ENCODE assay signal across 12 cellular contexts in the genomic region with DNA sequence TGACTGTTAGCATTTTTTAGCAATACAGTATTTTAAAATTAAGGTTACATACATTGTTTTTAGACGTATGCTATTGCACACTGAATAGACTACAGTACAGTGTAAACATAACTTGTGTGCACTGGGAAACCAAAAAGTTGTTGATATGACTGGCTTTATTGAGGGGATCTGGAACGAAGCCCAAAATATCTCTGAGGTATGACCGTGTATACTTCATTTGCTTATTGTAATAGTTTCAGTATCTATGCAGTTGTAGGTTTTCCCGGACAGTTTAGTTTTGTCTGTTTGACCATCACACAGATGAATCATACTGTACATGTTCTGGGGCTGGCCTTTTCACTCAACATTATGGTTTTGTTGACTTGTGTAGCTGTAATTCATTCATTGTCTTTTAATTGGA. TPM values are rescaled to one million over a fixed set of nuclear protein-coding genes. Genes with fewer than 3 reads are reported as not detected.
DNase-seq lines count a peak whose midpoint lies in the region; ATAC-seq and TF ChIP-seq lines count a peak whose summit lies in the region.
"Had no signal": no experiment of that assay in that cellular context is flagged by ENCODE, and none has a peak within 500 bp of the region (broad histone marks: within the 10 kb centered on the region; RNA-seq: fewer than 3 reads in every experiment).

No MANE protein-coding gene starts in this region.

- no peak for TF ChIP-seq EP300 in suprapubic skin (IDR thresholded peaks at IDR 0.05)

- intact Hi-C loops in uterus (cut with DNase I; ENCODE audit: low total_unique reads), result no loop called here

- H3K27me3 ChIP-seq in uterus (no peaks in the 10 kb centered on the region), suprapubic skin (no peaks in the 10 kb centered on the region)
- H3K27me3 ChIP-seq: body of pancreas, right atrium auricular region had no signal

- H3K27ac ChIP-seq in SK-N-MC (peak overlapping the region; percentile 60; the same call in 1 of the 2 replicates), uterus (peak overlapping the region; percentile 29 to 96), suprapubic skin (no peak overlapping the region)
- H3K27ac ChIP-seq: body of pancreas, right atrium auricular region had no signal

- ATAC-seq in activated naive CD4-positive, alpha-beta T cell treated with anti-CD3 and anti-CD28 coated beads, Interleukin-2, amount 50 U/mL, for 72 hours, result peak; percentile 55 to 80
- peak; percentile 85 for ATAC-seq in HG02981 (IDR thresholded peaks at IDR 0.05; ENCODE audit: unreplicated experiment)
- ATAC-seq: body of pancreas had no signal

- H3K4me3 ChIP-seq in SK-N-MC (no peak overlapping the region), uterus (no peak overlapping the region), suprapubic skin (no peak overlapping the region)
- H3K4me3 ChIP-seq: body of pancreas, right atrium auricular region had no signal

- no peaks in the 10 kb centered on the region for H3K9me3 Mint-ChIP-seq in activated naive CD4-positive, alpha-beta T cell treated with anti-CD3 and anti-CD28 coated beads, Interleukin-2, amount 50 U/mL, for 72 hours

- H3K4me1 ChIP-seq in uterus (no peaks in the 10 kb centered on the region), suprapubic skin (peaks cover 6% of the 10 kb centered on the region)
- H3K4me1 ChIP-seq: body of pancreas, right atrium auricular region had no signal

- no peaks in the 10 kb centered on the region for H3K36me3 ChIP-seq in SK-N-MC (ENCODE audit: insufficient read depth, low read length)
- no peaks in the 10 kb centered on the region for H3K36me3 ChIP-seq in uterus
- H3K36me3 ChIP-seq in suprapubic skin, result no peaks in the 10 kb centered on the region
- H3K36me3 ChIP-seq: right atrium auricular region had no signal

- H3K27ac Mint-ChIP-seq in activated naive CD4-positive, alpha-beta T cell treated with anti-CD3 and anti-CD28 coated beads, Interleukin-2, amount 50 U/mL, for 72 hours, result no peak overlapping the region
- H3K27ac Mint-ChIP-seq: B cell had no signal

- H3K9me3 ChIP-seq in SK-N-MC (ENCODE audit: low read depth, low read length), result no peaks in the 10 kb centered on the region
- no peaks in the 10 kb centered on the region for H3K9me3 ChIP-seq in uterus
- H3K9me3 ChIP-seq in suprapubic skin, result no peaks in the 10 kb centered on the region
- H3K9me3 ChIP-seq: body of pancreas, right atrium auricular region had no signal

- DNase-seq in activated naive CD4-positive, alpha-beta T cell treated with anti-CD3 and anti-CD28 coated beads, Interleukin-2, amount 50 U/mL, for 72 hours (ENCODE audit: low spot score in 2 of 2), result no peak
- no peak for DNase-seq in activated naive CD4-positive, alpha-beta T cell treated with Interleukin-2 at 50 U/mL for 16 hours
- no peak for DNase-seq in SK-N-MC (ENCODE audit: low read depth, low spot score)
- no peak for DNase-seq in uterus
- no peak for DNase-seq in suprapubic skin (ENCODE audit: low spot score in 2 of 2)
- DNase-seq in NCI-H1092 treated with DMSO at 0.1 percent for 48 hours (lab: John Stamatoyannopoulos, UW), result no peak
- DNase-seq in activated gamma-delta T cell (lab: John Stamatoyannopoulos, UW), result no peak
- DNase-seq: body of pancreas, NCI-H1436 treated with DMSO at 0.1 percent for 48 hours had no signal

- no peak for TF ChIP-seq POLR2A in uterus (IDR thresholded peaks at IDR 0.05)
- TF ChIP-seq POLR2A in suprapubic skin (IDR thresholded peaks at IDR 0.05), result no peak

- WGBS in suprapubic skin, result 61% methylated on average over 4 of the region's 4 CpGs

- H3K9ac ChIP-seq in SK-N-MC (ENCODE audit: insufficient read length), result no peak overlapping the region

- H3K36me3 Mint-ChIP-seq in activated naive CD4-positive, alpha-beta T cell treated with anti-CD3 and anti-CD28 coated beads, Interleukin-2, amount 50 U/mL, for 72 hours, result no peaks in the 10 kb centered on the region

- TF ChIP-seq CTCF in uterus (IDR thresholded peaks at IDR 0.05) (no peak), suprapubic skin (IDR thresholded peaks at IDR 0.05) (no peak)

RNA-seq across cellular contexts. Expression of a gene that starts 6.9 kb away (rescaled TPM):
- 1 to 10 TPM; 1.3 to 2.4 TPM for total RNA-seq in activated naive CD4-positive, alpha-beta T cell treated with anti-CD3 and anti-CD28 coated beads, Interleukin-2, amount 50 U/mL, for 72 hours
- 10 to 100 TPM in 2 of 4 donors, 1 to 10 TPM in 1, not detected in 1; 2.4 to 15.3 (median 11.0) TPM for total RNA-seq in uterus
- 1 to 10 TPM in 3 of 4 donors, under 1 TPM in 1; 0.49 to 2.6 (median 1.5) TPM for total RNA-seq in suprapubic skin

RNA-seq across cellular contexts. Expression of a gene that starts 11.3 kb away (rescaled TPM):
- total RNA-seq in activated naive CD4-positive, alpha-beta T cell treated with anti-CD3 and anti-CD28 coated beads, Interleukin-2, amount 50 U/mL, for 72 hours, result 10 to 100 TPM; 40.1 to 58.5 TPM
- total RNA-seq in uterus (10 to 100 TPM; 13.8 to 72.4 (median 66.2) TPM), suprapubic skin (10 to 100 TPM; 38.7 to 48.9 (median 42.9) TPM)

RNA-seq across cellular contexts. Expression of a gene that starts 18.7 kb away (rescaled TPM):
- 1 to 10 TPM in 1 of 2 donors, under 1 TPM in 1; 0.53 to 5.2 TPM for total RNA-seq in activated naive CD4-positive, alpha-beta T cell treated with anti-CD3 and anti-CD28 coated beads, Interleukin-2, amount 50 U/mL, for 72 hours
- total RNA-seq in uterus (10 to 100 TPM in 1 of 4 donors, 1 to 10 TPM in 3; 4.1 to 24.8 (median 4.6) TPM), suprapubic skin (1 to 10 TPM; 2.6 to 6.4 (median 4.1) TPM)

RNA-seq across cellular contexts. Expression of a gene that starts 30.0 kb away (rescaled TPM):
- total RNA-seq in activated naive CD4-positive, alpha-beta T cell treated with anti-CD3 and anti-CD28 coated beads, Interleukin-2, amount 50 U/mL, for 72 hours, result under 1 TPM in 1 of 2 donors, not detected in 1; 0.29 TPM
- total RNA-seq in uterus, result 10 to 100 TPM in 1 of 4 donors, 1 to 10 TPM in 3; 5.0 to 46.1 (median 5.8) TPM
- total RNA-seq in suprapubic skin, result 1 to 10 TPM; 1.4 to 7.4 (median 4.1) TPM
- total RNA-seq: B cell, right atrium auricular region had no signal

RNA-seq across cellular contexts. Expression of a gene that starts 37.1 kb away (rescaled TPM):
- 1 to 10 TPM; 1.9 to 3.6 TPM for total RNA-seq in activated naive CD4-positive, alpha-beta T cell treated with anti-CD3 and anti-CD28 coated beads, Interleukin-2, amount 50 U/mL, for 72 hours
- total RNA-seq in uterus (10 to 100 TPM in 2 of 4 donors, 1 to 10 TPM in 1, not detected in 1; 6.2 to 32.6 (median 31.5) TPM), suprapubic skin (1 to 10 TPM; 3.7 to 6.8 (median 5.1) TPM)
- total RNA-seq: B cell had no signal
